ENCODE assay signal across 20 cellular contexts in the genomic region with DNA sequence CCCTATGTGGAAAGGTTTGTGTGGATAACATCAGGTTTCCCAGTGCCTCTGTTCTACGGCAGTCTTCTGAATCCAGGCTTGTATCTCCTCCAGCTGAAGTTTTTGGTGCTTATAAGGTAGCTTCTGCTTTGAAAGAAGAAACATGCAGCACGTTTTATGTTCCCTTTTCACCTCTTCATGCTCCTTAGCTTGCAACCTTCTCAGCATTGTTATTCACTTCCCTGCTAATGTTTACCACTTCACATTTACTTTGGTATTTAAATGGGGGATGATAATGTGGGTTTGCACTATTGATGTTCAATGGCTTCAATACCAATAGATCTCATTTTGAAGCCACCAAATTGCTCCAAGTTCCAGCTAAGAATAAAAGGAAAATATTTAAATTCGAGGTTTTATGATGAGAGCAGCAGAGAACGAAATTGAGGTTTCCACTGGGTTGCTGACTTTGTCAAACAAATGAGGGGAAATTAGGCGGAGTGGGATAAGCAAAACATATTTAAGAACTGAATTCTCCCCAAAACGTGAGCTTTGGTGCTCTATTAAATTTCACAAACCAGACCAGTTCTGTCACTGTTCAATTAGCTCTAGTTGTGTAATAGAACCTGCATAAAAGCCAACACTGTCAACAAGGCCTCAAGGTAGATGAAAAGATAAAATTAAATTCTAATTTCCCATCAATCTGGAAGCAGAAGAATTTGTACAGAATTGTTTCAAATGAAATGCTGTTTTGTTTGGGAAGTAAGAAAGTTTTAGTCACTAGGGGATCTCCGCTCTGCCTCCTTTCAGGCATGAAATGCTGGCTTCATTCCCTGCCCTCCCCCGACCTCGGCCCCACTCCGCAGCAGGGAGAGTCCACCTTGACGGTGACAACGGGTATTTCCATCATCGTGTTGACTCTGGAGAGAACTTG. TPM values are rescaled to one million over a fixed set of nuclear protein-coding genes. Genes with fewer than 3 reads are reported as not detected.
DNase-seq lines count a peak whose midpoint lies in the region; ATAC-seq and TF ChIP-seq lines count a peak whose summit lies in the region.
"Had no signal": no experiment of that assay in that cellular context is flagged by ENCODE, and none has a peak within 500 bp of the region (broad histone marks: within the 10 kb centered on the region; RNA-seq: fewer than 3 reads in every experiment).

No MANE protein-coding gene starts in this region.

- ATAC-seq in GM23338, result peak; percentile 78
- ATAC-seq in activated B cell treated with CpG ODN at 0.5 μM for 24 hours (ENCODE audit: low read depth), result peak; percentile 68
- no peak for ATAC-seq in GM21528 (IDR thresholded peaks at IDR 0.05; ENCODE audit: low FRiP score, unreplicated experiment)
- ATAC-seq in HG03469 (IDR thresholded peaks at IDR 0.05; ENCODE audit: unreplicated experiment), result no peak
- ATAC-seq: activated CD8-positive, alpha-beta memory T cell treated with anti-CD3 and anti-CD28 coated beads, Interleukin-2, amount 10 ng/mL, durations not matched to agents 7 days and 5 days; gastrocnemius medialis had no signal

- H3K4me2 ChIP-seq in GM23338 (peak overlapping the region; percentile 52), neural progenitor cell (no peak overlapping the region)
- H3K4me2 ChIP-seq: SK-N-SH had no signal

- H3F3A ChIP-seq in GM23338 (replicated peaks; ENCODE audit: low read depth) (no peaks in the 10 kb centered on the region), neural progenitor cell (ENCODE audit: low read depth) (no peaks in the 10 kb centered on the region)

- intact Hi-C loops in activated B cell treated with CpG ODN at 0.5 μM for 24 hours (cut with micrococcal nuclease), result loop anchor here (1.0 to 5.0 kb wide), 2 partner anchors 69 to 90 kb away; no protein-coding TSS in a partner anchor

- no peak overlapping the region for H3K27ac Mint-ChIP-seq in GM23338
- H3K27ac Mint-ChIP-seq in activated B cell treated with CpG ODN at 0.5 μM for 24 hours, result peak overlapping the region; percentile 95
- no peak overlapping the region for H3K27ac Mint-ChIP-seq in neural progenitor cell
- H3K27ac Mint-ChIP-seq: activated CD8-positive, alpha-beta memory T cell treated with anti-CD3 and anti-CD28 coated beads, Interleukin-2, amount 10 ng/mL, durations not matched to agents 7 days and 5 days; endodermal cell; type B pancreatic cell had no signal

- in situ Hi-C loops in GM13976 (cut with MboI; ENCODE audit: low sequenced_read_pairs, unreplicated experiment), result no loop called here

- H3K27ac ChIP-seq in GM23338 (ENCODE audit: low read depth), result no peak overlapping the region
- H3K27ac ChIP-seq in neural progenitor cell, result no peak overlapping the region
- H3K27ac ChIP-seq: gastrocnemius medialis, WERI-Rb-1 had no signal

- CTCF ChIA-PET in activated B cell treated with CpG ODN at 0.5 μM for 24 hours (lab: Charles Lee), result interaction anchor here (0.6 to 2.8 kb wide), 8 partner anchors 12 to 89 kb away, joined by 3 to 19 read pairs (median 4); no protein-coding TSS in a partner anchor

- H3K4me3 Mint-ChIP-seq in GM23338, result 0 out of 3 replicates have a peak overlapping the region, but pooled peaks have one; percentile 33
- peak overlapping the region; percentile 63 for H3K4me3 Mint-ChIP-seq in activated B cell treated with CpG ODN at 0.5 μM for 24 hours
- no peak overlapping the region for H3K4me3 Mint-ChIP-seq in neural progenitor cell
- H3K4me3 Mint-ChIP-seq: activated CD8-positive, alpha-beta memory T cell treated with anti-CD3 and anti-CD28 coated beads, Interleukin-2, amount 10 ng/mL, durations not matched to agents 7 days and 5 days; endodermal cell; type B pancreatic cell had no signal

- H3K9me2 ChIP-seq in GM23338 (ENCODE audit: insufficient read depth), result peaks cover 11% of the 10 kb centered on the region
- H3K9me2 ChIP-seq: SK-N-SH had no signal

- POLR2A ChIA-PET in activated B cell treated with CpG ODN at 0.5 μM for 24 hours (lab: Charles Lee), result interaction anchor here (0.6 to 2.9 kb wide), 10 partner anchors 22 to 142 kb away, joined by 3 to 16 read pairs (median 4); no protein-coding TSS in a partner anchor

- H3K27me3 Mint-ChIP-seq in GM23338 (ENCODE audit: insufficient read depth, low read depth, poor library complexity) (peaks cover 3% of the 10 kb centered on the region), activated B cell treated with CpG ODN at 0.5 μM for 24 hours (no peaks in the 10 kb centered on the region), neural progenitor cell (ENCODE audit: insufficient read depth, low read depth) (peaks cover 2% of the 10 kb centered on the region)
- H3K27me3 Mint-ChIP-seq: type B pancreatic cell had no signal

- H3K27me3 ChIP-seq in GM23338 (ENCODE audit: insufficient read depth), result no peaks in the 10 kb centered on the region
- no peaks in the 10 kb centered on the region for H3K27me3 ChIP-seq in neural progenitor cell
- H3K27me3 ChIP-seq: gastrocnemius medialis had no signal

- H2AFZ ChIP-seq in GM23338 (no peak overlapping the region), neural progenitor cell (replicated peaks) (peak overlapping the region; percentile 6)

- H3K36me3 Mint-ChIP-seq in GM23338 (ENCODE audit: low read depth), result peaks cover 20% of the 10 kb centered on the region; the same call in 2 of the 3 replicates
- H3K36me3 Mint-ChIP-seq in activated B cell treated with CpG ODN at 0.5 μM for 24 hours (ENCODE audit: low read depth), result no peaks in the 10 kb centered on the region
- H3K36me3 Mint-ChIP-seq in neural progenitor cell, result no peaks in the 10 kb centered on the region
- H3K36me3 Mint-ChIP-seq: type B pancreatic cell had no signal

- H4K20me1 ChIP-seq in GM23338 (replicated peaks; ENCODE audit: insufficient read depth) (no peaks in the 10 kb centered on the region), neural progenitor cell (ENCODE audit: low read depth) (no peaks in the 10 kb centered on the region)

- H3K4me1 ChIP-seq in GM23338 (ENCODE audit: insufficient read depth) (peaks cover 29% of the 10 kb centered on the region), neural progenitor cell (no peaks in the 10 kb centered on the region)
- H3K4me1 ChIP-seq: gastrocnemius medialis had no signal

- H3K4me3 ChIP-seq in GM23338 (no peak overlapping the region), neural progenitor cell (no peak overlapping the region)
- H3K4me3 ChIP-seq: gastrocnemius medialis, HAP-1 had no signal

- H3K9ac ChIP-seq in neural progenitor cell, result no peak overlapping the region
- H3K9ac ChIP-seq: SK-N-SH had no signal

- H3K9me3 ChIP-seq in neural progenitor cell (ENCODE audit: low read depth), result no peaks in the 10 kb centered on the region
- H3K9me3 ChIP-seq: gastrocnemius medialis, HAP-1, SK-N-SH had no signal

- DNase-seq in GM13976 (ENCODE audit: low spot score) (peak; percentile 49), GM23338 (ENCODE audit: low spot score) (peak; percentile 32), activated B cell treated with CpG ODN at 0.5 μM for 24 hours (no peak), neural progenitor cell (ENCODE audit: low spot score) (no peak), SKM-1 treated with dmso at 0.1 percent for 144 hours (lab: John Stamatoyannopoulos, UW; ENCODE audit: unreplicated experiment) (no peak), EL (no peak)
- DNase-seq: activated CD8-positive, alpha-beta memory T cell treated with anti-CD3 and anti-CD28 coated beads, Interleukin-2, amount 10 ng/mL, durations not matched to agents 7 days and 5 days; activated naive CD4-positive, alpha-beta T cell treated with Interleukin-2 at 50 U/mL for 16 hours; DMS 273 treated with DMSO at 0.1 percent for 48 hours; endodermal cell; gastrocnemius medialis; kidney; NCI-H1092; NCI-H2171 treated with DMSO at 0.1 percent for 48 hours; SK-N-SH; WERI-Rb-1 had no signal

- H3K9me3 Mint-ChIP-seq in GM23338 (peaks cover 30% of the 10 kb centered on the region), activated B cell treated with CpG ODN at 0.5 μM for 24 hours (no peaks in the 10 kb centered on the region), neural progenitor cell (peaks cover 9% of the 10 kb centered on the region)

- peaks cover 19% of the 10 kb centered on the region for H3K4me1 Mint-ChIP-seq in GM23338
- H3K4me1 Mint-ChIP-seq in activated B cell treated with CpG ODN at 0.5 μM for 24 hours, result peaks cover 90% of the 10 kb centered on the region
- peaks cover 2% of the 10 kb centered on the region for H3K4me1 Mint-ChIP-seq in neural progenitor cell
- H3K4me1 Mint-ChIP-seq: endodermal cell had no signal

- no peaks in the 10 kb centered on the region for H3K79me2 ChIP-seq in GM23338 (replicated peaks; ENCODE audit: insufficient read depth)
- no peaks in the 10 kb centered on the region for H3K79me2 ChIP-seq in neural progenitor cell (ENCODE audit: low read depth)

- H3K36me3 ChIP-seq in GM23338 (ENCODE audit: insufficient read depth) (no peaks in the 10 kb centered on the region), neural progenitor cell (no peaks in the 10 kb centered on the region)
- H3K36me3 ChIP-seq: gastrocnemius medialis, HAP-1, WERI-Rb-1 had no signal

- TF ChIP-seq CTCF in GM13976 (IDR thresholded peaks at IDR 0.05; ENCODE audit: borderline replicate concordance, control extremely low read depth, extremely low read depth, insufficient read depth, missing control alignments) (no peak), GM23338 (conservative IDR thresholded peaks at IDR 0.05; ENCODE audit: low read depth in 2 of 2) (no peak), activated B cell treated with CpG ODN at 0.5 μM for 24 hours (IDR thresholded peaks at IDR 0.05) (no peak), neural progenitor cell (IDR thresholded peaks at IDR 0.05) (no peak)

TF ChIP-seq in GM23338, 12 proteins besides CTCF, POLR2A, EP300 and RAD21 (continues in another document):
- TF ChIP-seq NANOG (IDR thresholded peaks at IDR 0.05; ENCODE audit: borderline replicate concordance), result peak; percentile 93

RNA-seq across cellular contexts. Expression of a gene that starts 1.4 kb away (rescaled TPM):
- total RNA-seq in GM23338 (2014; rRNA removed; shearing (Covaris generic)), result not detected in 2 replicates
- polyA plus RNA-seq in GM23338 (2016; fragmentation: Nextera tagmentation; extraction: Ambion mirVana), result not detected in 2 replicates
- total RNA-seq in activated B cell treated with CpG ODN at 0.5 μM for 24 hours (not detected in 2 replicates), neural progenitor cell (ENCODE audit: low replicate concordance) (not detected in 2 replicates)
- total RNA-seq: activated CD8-positive, alpha-beta memory T cell treated with anti-CD3 and anti-CD28 coated beads, Interleukin-2, amount 10 ng/mL, durations not matched to agents 7 days and 5 days; endodermal cell; gastrocnemius medialis; kidney had no signal
- polyA plus RNA-seq: SK-N-SH had no signal

RNA-seq across cellular contexts. Expression of a gene that starts 47.1 kb away (rescaled TPM):
- total RNA-seq in GM23338 (2014; rRNA removed; shearing (Covaris generic)), result 22.8 and 29.4 TPM in 2 replicates
- polyA plus RNA-seq in GM23338 (2016; fragmentation: Nextera tagmentation; extraction: Ambion mirVana), result 21.3 and 23.2 TPM in 2 replicates
- total RNA-seq in activated B cell treated with CpG ODN at 0.5 μM for 24 hours (60.5 and 65.6 TPM in 2 replicates), neural progenitor cell (ENCODE audit: low replicate concordance) (22.7 and 34.0 TPM in 2 replicates)

Comparison
In these comparisons a context has a peak if more than half of its experiments do, and no peak if none do; other contexts are left out.
1. DNase-seq: peak in GM13976 (single experiment) and GM23338 (single experiment); none in activated B cell treated with CpG ODN at 0.5 μM for 24 hours (single experiment), neural progenitor cell (single experiment), SKM-1 treated with dmso at 0.1 percent for 144 hours (single experiment) and EL (single experiment).
2. ATAC-seq: peak in GM23338 (single experiment) and activated B cell treated with CpG ODN at 0.5 μM for 24 hours (single experiment); none in GM21528 (single experiment) and HG03469 (single experiment).